ENCODE assay signal across 24 cellular contexts in the genomic region with DNA sequence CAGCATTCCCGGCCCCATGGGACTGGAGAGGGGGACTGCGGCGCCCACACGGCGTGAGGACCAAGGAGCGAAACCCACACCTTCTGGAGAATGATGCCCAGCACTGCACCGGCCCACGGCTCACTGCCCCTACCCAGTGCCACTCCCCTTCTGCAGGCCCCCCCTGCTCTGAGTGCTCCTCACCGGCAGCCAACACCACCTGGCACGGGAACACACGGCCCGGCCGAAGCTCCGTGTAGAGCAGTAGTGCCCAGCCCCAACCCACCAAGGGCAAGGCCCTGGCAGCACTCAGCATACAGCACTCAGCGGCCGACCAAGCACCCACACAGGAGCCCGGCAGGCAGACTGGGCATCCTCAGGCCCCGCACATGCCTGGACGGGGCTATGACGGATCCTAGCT. TPM values are rescaled to one million over a fixed set of nuclear protein-coding genes. Genes with fewer than 3 reads are reported as not detected.
A peak's percentile ranks its signal among the peaks of the same experiment; 100 is the strongest.
DNase-seq lines count a peak whose midpoint lies in the region; ATAC-seq and TF ChIP-seq lines count a peak whose summit lies in the region.
"Had no signal": no experiment of that assay in that cellular context is flagged by ENCODE, and none has a peak within 500 bp of the region (broad histone marks: within the 10 kb centered on the region; RNA-seq: fewer than 3 reads in every experiment).

No MANE protein-coding gene starts in this region.

- no peak overlapping the region for H3K4me3 Mint-ChIP-seq in natural killer cell treated with Interleukin-12 subunit alpha and Interleukin-12 subunit beta and Interleukin-15 and Interleukin-18, amount 100 ng/mL, for 72 hours
- H3K4me3 Mint-ChIP-seq in natural killer cell: no peak overlapping the region
- H3K4me3 Mint-ChIP-seq in Caco-2 (ENCODE audit: unreplicated experiment): no peak overlapping the region
- H3K4me3 Mint-ChIP-seq: CD14-positive monocyte had no signal

- in situ Hi-C loops in gastrocnemius medialis (cut with MboI; ENCODE audit: low sequenced_read_pairs in 4 of 4): no loop called here

- POLR2A ChIA-PET in Caco-2 (lab: Charles Lee): no interaction called here

- H3K27me3 Mint-ChIP-seq in natural killer cell treated with Interleukin-12 subunit alpha and Interleukin-12 subunit beta and Interleukin-15 and Interleukin-18, amount 100 ng/mL, for 72 hours: no peaks in the 10 kb centered on the region
- no peaks in the 10 kb centered on the region for H3K27me3 Mint-ChIP-seq in natural killer cell (ENCODE audit: low read depth in 2 of 2)
- H3K27me3 Mint-ChIP-seq in Caco-2 (ENCODE audit: insufficient read depth, unreplicated experiment): no peaks in the 10 kb centered on the region

- no peak overlapping the region for H3K4me3 ChIP-seq in psoas muscle
- H3K4me3 ChIP-seq in gastrocnemius medialis: no peak overlapping the region
- no peak overlapping the region for H3K4me3 ChIP-seq in Caco-2 (ENCODE audit: low read depth, low read length)
- H3K4me3 ChIP-seq: K562 had no signal

- TF ChIP-seq POLR2A in gastrocnemius medialis (IDR thresholded peaks at IDR 0.05): no peak

- H3K9me3 ChIP-seq in psoas muscle: no peaks in the 10 kb centered on the region
- no peaks in the 10 kb centered on the region for H3K9me3 ChIP-seq in gastrocnemius medialis
- no peaks in the 10 kb centered on the region for H3K9me3 ChIP-seq in Caco-2

- no peaks in the 10 kb centered on the region for H3K36me3 Mint-ChIP-seq in natural killer cell treated with Interleukin-12 subunit alpha and Interleukin-12 subunit beta and Interleukin-15 and Interleukin-18, amount 100 ng/mL, for 72 hours
- H3K36me3 Mint-ChIP-seq in natural killer cell (no peaks in the 10 kb centered on the region), Caco-2 (ENCODE audit: insufficient read depth, unreplicated experiment) (peaks cover 12% of the 10 kb centered on the region)

- H3K27me3 ChIP-seq in psoas muscle (ENCODE audit: insufficient read depth in 3 of 3, low read length in 2 of 3): no peaks in the 10 kb centered on the region
- no peaks in the 10 kb centered on the region for H3K27me3 ChIP-seq in gastrocnemius medialis
- H3K27me3 ChIP-seq in Caco-2 (replicated peaks; ENCODE audit: control insufficient read depth, insufficient read depth, low read length): no peaks in the 10 kb centered on the region

- no peak overlapping the region for H3K27ac ChIP-seq in psoas muscle
- no peak overlapping the region for H3K27ac ChIP-seq in gastrocnemius medialis
- H3K27ac ChIP-seq: HL-60 had no signal

- intact Hi-C loops in natural killer cell (cut with micrococcal nuclease) (no loop called here), left ventricle myocardium superior (cut with micrococcal nuclease) (no loop called here), psoas muscle (cut with DNase I) (no loop called here), gastrocnemius medialis (cut with DNase I; ENCODE audit: low total_unique reads) (no loop called here), Caco-2 (cut with micrococcal nuclease; ENCODE audit: unreplicated experiment) (no loop called here)

- no peak overlapping the region for H3K27ac Mint-ChIP-seq in natural killer cell treated with Interleukin-12 subunit alpha and Interleukin-12 subunit beta and Interleukin-15 and Interleukin-18, amount 100 ng/mL, for 72 hours
- H3K27ac Mint-ChIP-seq in natural killer cell: no peak overlapping the region
- no peak overlapping the region for H3K27ac Mint-ChIP-seq in Caco-2 (ENCODE audit: unreplicated experiment)

- peaks cover 0 to 14% of the 10 kb centered on the region in 2 donors for H3K36me3 ChIP-seq in psoas muscle (ENCODE audit: insufficient read depth in 1 of 2, low read depth in 1 of 2)
- no peaks in the 10 kb centered on the region for H3K36me3 ChIP-seq in gastrocnemius medialis
- H3K36me3 ChIP-seq in Caco-2 (ENCODE audit: control insufficient read depth, insufficient read depth, low read length): no peaks in the 10 kb centered on the region; the same call in 1 of the 2 replicates

- BruUV-seq in Caco-2 (replicated peaks; lab: Mats Ljungman, UMichigan): no TSS peak

- peak; percentile 11 to 33 for ATAC-seq in natural killer cell treated with Interleukin-12 subunit alpha and Interleukin-12 subunit beta and Interleukin-15 and Interleukin-18, amount 100 ng/mL, for 72 hours
- ATAC-seq in natural killer cell (no peak), left ventricle myocardium superior (peak; percentile 95), psoas muscle (peak; percentile 36 to 64 (median 62)), gastrocnemius medialis (no peak)
- ATAC-seq: HepG2, K562 had no signal

- peaks cover 0 to 3% of the 10 kb centered on the region in 2 donors for H3K4me1 Mint-ChIP-seq in natural killer cell treated with Interleukin-12 subunit alpha and Interleukin-12 subunit beta and Interleukin-15 and Interleukin-18, amount 100 ng/mL, for 72 hours (ENCODE audit: low read depth in 2 of 2)
- H3K4me1 Mint-ChIP-seq in natural killer cell (no peaks in the 10 kb centered on the region), Caco-2 (ENCODE audit: low read depth, unreplicated experiment) (no peaks in the 10 kb centered on the region)
- H3K4me1 Mint-ChIP-seq: CD14-positive monocyte had no signal

- DNase-seq in natural killer cell treated with Interleukin-12 subunit alpha and Interleukin-12 subunit beta and Interleukin-15 and Interleukin-18, amount 100 ng/mL, for 72 hours (ENCODE audit: low spot score): no peak
- DNase-seq in natural killer cell (no peak), left ventricle myocardium superior (peak; percentile 80), psoas muscle (no peak), gastrocnemius medialis (no peak), NCI-H774 (lab: John Stamatoyannopoulos, UW) (no peak), Caco-2 (no peak)
- DNase-seq: AML-193, DMS53, GDM1, GOT3, MM.1S, NCI-H1048, NCI-H1417 treated with DMSO at 0.1 percent for 48 hours, NCI-H187 treated with DMSO at 0.1 percent for 48 hours, NCI-H2227 treated with DMSO at 0.1 percent for 48 hours, NCI-H510A treated with DMSO at 0.1 percent for 48 hours, OCI-M1, SHP77 had no signal

- H3K9me3 Mint-ChIP-seq in natural killer cell treated with Interleukin-12 subunit alpha and Interleukin-12 subunit beta and Interleukin-15 and Interleukin-18, amount 100 ng/mL, for 72 hours: no peaks in the 10 kb centered on the region
- H3K9me3 Mint-ChIP-seq in natural killer cell (no peaks in the 10 kb centered on the region), Caco-2 (ENCODE audit: unreplicated experiment) (no peaks in the 10 kb centered on the region)

- CTCF ChIA-PET in Caco-2 (lab: Charles Lee): interaction anchor here (0.6 kb wide), 1 partner anchor 325 kb away, joined by 5 read pairs; no protein-coding TSS in a partner anchor

- TF ChIP-seq CTCF in natural killer cell (IDR thresholded peaks at IDR 0.05): no peak
- TF ChIP-seq CTCF in psoas muscle (IDR thresholded peaks at IDR 0.05): no peak
- TF ChIP-seq CTCF in gastrocnemius medialis (IDR thresholded peaks at IDR 0.05 in 4 of 5, conservative IDR thresholded peaks at IDR 0.05 in 1 of 5): no peak
- no peak for TF ChIP-seq CTCF in Caco-2 (IDR thresholded peaks at IDR 0.05; ENCODE audit: insufficient read depth in 1 of 2, low read depth in 1 of 2, low read length in 1 of 2, severe bottlenecking in 1 of 2, unreplicated experiment in 1 of 2)

- 54 to 55% (median 54%) methylated on average over 16 to 20 of the region's 20 CpGs for WGBS in psoas muscle, 3 donors

- H3K4me1 ChIP-seq in psoas muscle (peaks cover 26% of the 10 kb centered on the region), gastrocnemius medialis (peaks cover 12 to 16% of the 10 kb centered on the region in 2 donors), Caco-2 (no peaks in the 10 kb centered on the region)

RNA-seq across cellular contexts. Expression of a gene that starts 13.4 kb away (rescaled TPM):
- 10 to 100 TPM; 42.3 to 52.9 TPM for total RNA-seq in natural killer cell treated with Interleukin-12 subunit alpha and Interleukin-12 subunit beta and Interleukin-15 and Interleukin-18, amount 100 ng/mL, for 72 hours
- total RNA-seq in natural killer cell (10 to 100 TPM; 30.9 to 48.7 (median 44.2) TPM), left ventricle myocardium superior (51.6 TPM), psoas muscle (10 to 100 TPM; 56.9 to 75.3 (median 69.1) TPM), gastrocnemius medialis (10 to 100 TPM; 48.4 to 85.9 (median 53.6) TPM), Caco-2 (2022) (22.7 and 25.3 TPM in 2 replicates)
- 10 to 100 TPM; 48.3 to 79.7 (median 72.2) TPM for polyA plus RNA-seq in psoas muscle
- total RNA-seq: A172, HepG2, K562 had no signal
- polyA plus RNA-seq: HepG2, K562 had no signal

RNA-seq across cellular contexts. Expression of a gene that starts 39.0 kb away (rescaled TPM):
- 10 to 100 TPM; 43.4 to 76.5 TPM for total RNA-seq in natural killer cell treated with Interleukin-12 subunit alpha and Interleukin-12 subunit beta and Interleukin-15 and Interleukin-18, amount 100 ng/mL, for 72 hours
- 10 to 100 TPM; 82.4 to 92.7 (median 87.4) TPM for total RNA-seq in natural killer cell
- 20.3 TPM for total RNA-seq in left ventricle myocardium superior
- 10 to 100 TPM; 17.1 to 26.2 (median 20.9) TPM for total RNA-seq in psoas muscle
- polyA plus RNA-seq in psoas muscle: 10 to 100 TPM; 12.9 to 15.3 (median 13.4) TPM
- total RNA-seq in gastrocnemius medialis: 10 to 100 TPM; 19.5 to 27.4 (median 21.4) TPM
- 41.6 and 43.6 TPM in 2 replicates for total RNA-seq in Caco-2 (2022)

RNA-seq across cellular contexts. Expression of a gene that starts 52.8 kb away (rescaled TPM):
- 10 to 100 TPM; 24.9 to 26.3 TPM for total RNA-seq in natural killer cell treated with Interleukin-12 subunit alpha and Interleukin-12 subunit beta and Interleukin-15 and Interleukin-18, amount 100 ng/mL, for 72 hours
- total RNA-seq in natural killer cell (10 to 100 TPM; 58.4 to 76.5 (median 69.2) TPM), left ventricle myocardium superior (76.2 TPM), psoas muscle (10 to 100 TPM; 67.8 to 79.1 (median 75.3) TPM), gastrocnemius medialis (100 to 1,000 TPM in 1 of 4 donors, 10 to 100 TPM in 3; 81.0 to 115 (median 93.1) TPM), Caco-2 (2022) (58.1 and 60.0 TPM in 2 replicates)
- 10 to 100 TPM; 57.1 to 83.1 (median 65.1) TPM for polyA plus RNA-seq in psoas muscle

Comparison
In these comparisons a context has a peak if more than half of its experiments do, and no peak if none do; other contexts are left out.
1. ATAC-seq: peak in natural killer cell treated with Interleukin-12 subunit alpha and Interleukin-12 subunit beta and Interleukin-15 and Interleukin-18, amount 100 ng/mL, for 72 hours (2 of 2), left ventricle myocardium superior (single experiment) and psoas muscle (4 of 4); none in natural killer cell (0 of 3) and gastrocnemius medialis (0 of 2).